Comparison of ENCODE assay signal across 8 cellular contexts in the genomic region with DNA sequence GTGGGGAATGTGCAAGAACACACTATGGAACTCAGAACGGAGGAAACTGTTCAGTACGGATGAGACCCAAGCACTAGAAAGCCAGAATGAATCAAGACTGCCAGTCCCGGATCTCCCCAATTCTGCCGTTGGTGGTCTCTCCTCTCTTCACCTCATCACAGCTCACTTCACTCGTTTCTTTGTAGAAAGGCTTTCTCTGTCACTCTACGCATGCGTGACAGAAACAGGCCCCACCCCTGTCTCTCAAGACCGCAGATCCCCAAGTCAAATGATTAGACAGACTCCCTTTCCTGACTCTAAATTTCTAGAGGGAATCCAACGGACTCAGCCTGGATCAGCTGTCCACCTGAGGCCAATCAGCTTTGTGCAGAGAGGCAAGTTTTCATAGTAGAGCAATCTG.
"Had no signal": no experiment of that assay in that cellular context is flagged by ENCODE, and none has a peak within 500 bp of the region (broad histone marks: within the 10 kb centered on the region; RNA-seq: fewer than 3 reads in every experiment).

No MANE protein-coding gene starts in this region.

- H3K4me3 ChIP-seq: GM12878 had no signal

- FAIRE-seq: G401.6, GM12878, GM12891, GM12892, GM18507, GM19239 had no signal

- ATAC-seq: GM12878 had no signal

- DNase-seq: GDM1, GF-D8 had no signal
